ENCODE assay signal across 8 cellular contexts in the genomic region with DNA sequence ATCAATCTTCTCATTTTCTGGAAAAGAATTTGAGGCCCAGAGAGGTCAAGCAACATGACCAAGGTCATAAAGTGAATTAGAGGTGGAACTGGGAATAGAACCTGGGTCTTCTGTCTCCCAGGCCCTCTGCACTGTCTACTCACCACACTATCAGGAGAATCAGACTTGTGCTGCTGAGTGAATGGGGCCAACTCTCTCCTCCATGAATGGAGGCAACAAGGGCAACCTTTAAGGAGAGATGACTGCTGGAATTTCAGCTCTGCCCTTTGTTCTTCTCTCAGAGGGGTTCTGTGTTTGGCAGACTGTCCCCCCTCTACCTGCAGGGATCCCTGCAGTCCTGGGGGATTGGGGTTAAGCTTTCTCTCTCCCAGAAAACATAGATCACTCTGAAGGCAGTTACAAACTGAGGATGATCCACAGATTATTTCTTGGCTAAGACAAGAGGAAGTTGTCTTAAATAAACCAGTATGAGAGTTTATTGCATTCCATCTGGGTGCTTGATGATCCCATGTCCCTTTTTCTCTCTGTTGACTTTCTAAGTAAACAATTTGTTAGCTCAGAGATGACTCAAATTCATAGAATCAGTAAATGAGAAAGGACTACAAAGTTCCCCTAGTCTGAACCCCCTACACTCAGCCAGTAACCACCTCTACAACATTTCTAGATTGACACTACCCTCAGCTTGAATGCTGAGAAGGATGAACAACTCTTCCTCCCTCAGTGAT.
DNase-seq lines count a peak whose midpoint lies in the region; ATAC-seq and TF ChIP-seq lines count a peak whose summit lies in the region.

No MANE protein-coding gene starts in this region.

- H3K27ac Mint-ChIP-seq in naive thymus-derived CD4-positive, alpha-beta T cell: peak overlapping the region; percentile 32 to 89 (median 78)

- no peaks in the 10 kb centered on the region for H3K9me3 ChIP-seq in naive thymus-derived CD4-positive, alpha-beta T cell (ENCODE audit: control insufficient read depth in 2 of 3, low read length in 3 of 3)
- no peaks in the 10 kb centered on the region for H3K9me3 ChIP-seq in aorta (ENCODE audit: control insufficient read depth, low read length)

- H3K4me3 Mint-ChIP-seq in naive thymus-derived CD4-positive, alpha-beta T cell: peak overlapping the region in 5 of 10 donors; percentile 1 to 66 (median 48)

- intact Hi-C loops in naive thymus-derived CD4-positive, alpha-beta T cell (cut with micrococcal nuclease): loop anchor here in 1 of 2 donors (1.0 to 10.0 kb wide), 3 partner anchors 124 to 438 kb away; a partner anchor contains a TSS
- intact Hi-C loops in aorta (cut with DNase I): loop anchor here in 1 of 2 donors (1.0 to 10.0 kb wide), 2 partner anchors 112 to 416 kb away; a partner anchor contains a TSS

- peaks cover 0 to 18% (median 0%) of the 10 kb centered on the region in 5 donors for H3K36me3 Mint-ChIP-seq in naive thymus-derived CD4-positive, alpha-beta T cell

- POLR2A ChIA-PET in naive thymus-derived CD4-positive, alpha-beta T cell (lab: Charles Lee): no interaction called here

- H3K27me3 Mint-ChIP-seq in naive thymus-derived CD4-positive, alpha-beta T cell: no peaks in the 10 kb centered on the region

- peaks cover 0 to 11% (median 3%) of the 10 kb centered on the region in 11 donors for H3K9me3 Mint-ChIP-seq in naive thymus-derived CD4-positive, alpha-beta T cell

- H3K4me1 Mint-ChIP-seq in naive thymus-derived CD4-positive, alpha-beta T cell: peaks cover 26 to 48% (median 41%) of the 10 kb centered on the region in 7 donors

- TF ChIP-seq CTCF in coronary artery (IDR thresholded peaks at IDR 0.05): no peak

- H3K27me3 ChIP-seq in naive thymus-derived CD4-positive, alpha-beta T cell (ENCODE audit: control insufficient read depth in 2 of 2, insufficient read depth in 2 of 2, low read length in 2 of 2): no peaks in the 10 kb centered on the region
- H3K27me3 ChIP-seq in aorta (ENCODE audit: control insufficient read depth in 1 of 2, insufficient read depth in 2 of 2, low read length in 1 of 2): no peaks in the 10 kb centered on the region

- H3K36me3 ChIP-seq in naive thymus-derived CD4-positive, alpha-beta T cell (ENCODE audit: control insufficient read depth in 2 of 3, insufficient read depth in 3 of 3, low read length in 3 of 3): no peaks in the 10 kb centered on the region
- H3K36me3 ChIP-seq in aorta (ENCODE audit: control insufficient read depth in 1 of 2, insufficient read depth in 2 of 2, low read length in 1 of 2): no peaks in the 10 kb centered on the region

- peak; percentile 48 for DNase-seq in GM04504 (ENCODE audit: low read depth)
- DNase-seq in NCI-H2196 treated with DMSO at 0.1 percent for 48 hours (lab: John Stamatoyannopoulos, UW; ENCODE audit: unreplicated experiment): peak; percentile 5
- DNase-seq in coronary artery (ENCODE audit: low spot score): no peak
- no peak for DNase-seq in naive thymus-derived CD4-positive, alpha-beta T cell
- no peak for DNase-seq in stimulated activated CD4-positive, alpha-beta T cell treated with anti-CD3 and anti-CD28 coated beads, Interleukin-15, amount 100 ng/mL, for 24 hours
- no peak for DNase-seq in aorta
- no peak for DNase-seq in NCI-H2227 treated with DMSO at 0.1 percent for 48 hours (lab: John Stamatoyannopoulos, UW)
- DNase-seq in stimulated activated CD4-positive, alpha-beta T cell treated with anti-CD3 and anti-CD28 coated beads, Interleukin-4, amount 100 ng/mL, for 1 hour: no peak

- peaks cover 13 to 23% of the 10 kb centered on the region in 2 donors for H3K4me1 ChIP-seq in naive thymus-derived CD4-positive, alpha-beta T cell (ENCODE audit: control insufficient read depth in 2 of 2, insufficient read depth in 2 of 2, low read length in 2 of 2)
- H3K4me1 ChIP-seq in aorta (ENCODE audit: control insufficient read depth in 1 of 2, insufficient read depth in 2 of 2, low read length in 2 of 2): peaks cover 0 to 4% of the 10 kb centered on the region in 2 donors

- ATAC-seq in naive thymus-derived CD4-positive, alpha-beta T cell: no peak
- ATAC-seq in aorta (ENCODE audit: low FRiP score): no peak

- H3K4me3 ChIP-seq in coronary artery (no peak overlapping the region), aorta (ENCODE audit: low read length in 2 of 2) (no peak overlapping the region)
- H3K4me3 ChIP-seq in naive thymus-derived CD4-positive, alpha-beta T cell (ENCODE audit: low read length): no peak overlapping the region

- H3K27ac ChIP-seq in coronary artery (peak overlapping the region; percentile 63 to 83), aorta (ENCODE audit: low read depth in 1 of 2, low read length in 2 of 2) (peak overlapping the region in 1 of 2 donors; percentile 41)
- no peak overlapping the region for H3K27ac ChIP-seq in naive thymus-derived CD4-positive, alpha-beta T cell (ENCODE audit: low read depth, low read length)

- CTCF ChIA-PET in naive thymus-derived CD4-positive, alpha-beta T cell (lab: Charles Lee): no interaction called here

Comparison
In these comparisons a context has a peak if more than half of its experiments do, and no peak if none do; other contexts are left out.
1. DNase-seq: peak in GM04504 (single experiment) and NCI-H2196 treated with DMSO at 0.1 percent for 48 hours (single experiment); none in coronary artery (single experiment), naive thymus-derived CD4-positive, alpha-beta T cell (0 of 9), stimulated activated CD4-positive, alpha-beta T cell treated with anti-CD3 and anti-CD28 coated beads, Interleukin-15, amount 100 ng/mL, for 24 hours (single experiment), aorta (0 of 2), NCI-H2227 treated with DMSO at 0.1 percent for 48 hours (single experiment) and stimulated activated CD4-positive, alpha-beta T cell treated with anti-CD3 and anti-CD28 coated beads, Interleukin-4, amount 100 ng/mL, for 1 hour (single experiment).